Comparison of ENCODE assay signal across 1 cellular context in the genomic region with DNA sequence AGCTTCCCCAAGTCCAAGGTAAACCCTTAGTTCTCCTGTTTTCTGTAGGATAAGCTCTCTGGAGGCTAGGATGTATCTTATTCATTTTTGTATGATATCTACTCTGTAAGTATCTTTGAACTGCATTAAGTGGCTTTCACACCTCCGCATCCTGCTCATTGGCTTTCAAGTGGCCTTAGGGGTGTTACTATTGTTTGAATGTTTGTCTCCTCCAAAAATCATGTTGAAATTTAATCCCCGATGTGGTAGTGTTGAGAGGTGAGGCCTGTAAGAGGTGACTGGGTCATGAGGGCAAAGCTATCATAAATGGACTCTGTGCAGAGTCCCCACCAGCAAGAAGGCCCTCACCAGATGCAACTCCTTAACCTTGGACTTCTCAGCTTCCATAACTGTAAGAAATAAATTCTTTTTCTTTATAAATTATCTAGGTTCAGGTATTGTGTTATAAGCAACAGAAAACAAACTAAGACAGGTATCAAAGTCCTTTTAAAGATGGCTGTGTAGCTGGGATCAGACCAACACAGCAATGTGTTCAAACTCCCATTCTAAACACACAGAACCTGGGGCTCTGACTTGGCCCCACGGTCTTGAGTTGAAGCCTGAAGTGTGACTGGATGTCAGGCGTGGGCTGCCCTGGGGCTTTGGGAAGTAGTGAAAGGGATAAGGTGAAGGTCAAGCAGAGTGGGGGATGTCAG.
TF ChIP-seq lines count a peak whose summit lies in the region.

No MANE protein-coding gene starts in this region.

TF ChIP-seq in GM23338, 12 proteins besides CTCF, POLR2A, EP300 and RAD21 (continued from another document):
- TF ChIP-seq, protein P1, sequence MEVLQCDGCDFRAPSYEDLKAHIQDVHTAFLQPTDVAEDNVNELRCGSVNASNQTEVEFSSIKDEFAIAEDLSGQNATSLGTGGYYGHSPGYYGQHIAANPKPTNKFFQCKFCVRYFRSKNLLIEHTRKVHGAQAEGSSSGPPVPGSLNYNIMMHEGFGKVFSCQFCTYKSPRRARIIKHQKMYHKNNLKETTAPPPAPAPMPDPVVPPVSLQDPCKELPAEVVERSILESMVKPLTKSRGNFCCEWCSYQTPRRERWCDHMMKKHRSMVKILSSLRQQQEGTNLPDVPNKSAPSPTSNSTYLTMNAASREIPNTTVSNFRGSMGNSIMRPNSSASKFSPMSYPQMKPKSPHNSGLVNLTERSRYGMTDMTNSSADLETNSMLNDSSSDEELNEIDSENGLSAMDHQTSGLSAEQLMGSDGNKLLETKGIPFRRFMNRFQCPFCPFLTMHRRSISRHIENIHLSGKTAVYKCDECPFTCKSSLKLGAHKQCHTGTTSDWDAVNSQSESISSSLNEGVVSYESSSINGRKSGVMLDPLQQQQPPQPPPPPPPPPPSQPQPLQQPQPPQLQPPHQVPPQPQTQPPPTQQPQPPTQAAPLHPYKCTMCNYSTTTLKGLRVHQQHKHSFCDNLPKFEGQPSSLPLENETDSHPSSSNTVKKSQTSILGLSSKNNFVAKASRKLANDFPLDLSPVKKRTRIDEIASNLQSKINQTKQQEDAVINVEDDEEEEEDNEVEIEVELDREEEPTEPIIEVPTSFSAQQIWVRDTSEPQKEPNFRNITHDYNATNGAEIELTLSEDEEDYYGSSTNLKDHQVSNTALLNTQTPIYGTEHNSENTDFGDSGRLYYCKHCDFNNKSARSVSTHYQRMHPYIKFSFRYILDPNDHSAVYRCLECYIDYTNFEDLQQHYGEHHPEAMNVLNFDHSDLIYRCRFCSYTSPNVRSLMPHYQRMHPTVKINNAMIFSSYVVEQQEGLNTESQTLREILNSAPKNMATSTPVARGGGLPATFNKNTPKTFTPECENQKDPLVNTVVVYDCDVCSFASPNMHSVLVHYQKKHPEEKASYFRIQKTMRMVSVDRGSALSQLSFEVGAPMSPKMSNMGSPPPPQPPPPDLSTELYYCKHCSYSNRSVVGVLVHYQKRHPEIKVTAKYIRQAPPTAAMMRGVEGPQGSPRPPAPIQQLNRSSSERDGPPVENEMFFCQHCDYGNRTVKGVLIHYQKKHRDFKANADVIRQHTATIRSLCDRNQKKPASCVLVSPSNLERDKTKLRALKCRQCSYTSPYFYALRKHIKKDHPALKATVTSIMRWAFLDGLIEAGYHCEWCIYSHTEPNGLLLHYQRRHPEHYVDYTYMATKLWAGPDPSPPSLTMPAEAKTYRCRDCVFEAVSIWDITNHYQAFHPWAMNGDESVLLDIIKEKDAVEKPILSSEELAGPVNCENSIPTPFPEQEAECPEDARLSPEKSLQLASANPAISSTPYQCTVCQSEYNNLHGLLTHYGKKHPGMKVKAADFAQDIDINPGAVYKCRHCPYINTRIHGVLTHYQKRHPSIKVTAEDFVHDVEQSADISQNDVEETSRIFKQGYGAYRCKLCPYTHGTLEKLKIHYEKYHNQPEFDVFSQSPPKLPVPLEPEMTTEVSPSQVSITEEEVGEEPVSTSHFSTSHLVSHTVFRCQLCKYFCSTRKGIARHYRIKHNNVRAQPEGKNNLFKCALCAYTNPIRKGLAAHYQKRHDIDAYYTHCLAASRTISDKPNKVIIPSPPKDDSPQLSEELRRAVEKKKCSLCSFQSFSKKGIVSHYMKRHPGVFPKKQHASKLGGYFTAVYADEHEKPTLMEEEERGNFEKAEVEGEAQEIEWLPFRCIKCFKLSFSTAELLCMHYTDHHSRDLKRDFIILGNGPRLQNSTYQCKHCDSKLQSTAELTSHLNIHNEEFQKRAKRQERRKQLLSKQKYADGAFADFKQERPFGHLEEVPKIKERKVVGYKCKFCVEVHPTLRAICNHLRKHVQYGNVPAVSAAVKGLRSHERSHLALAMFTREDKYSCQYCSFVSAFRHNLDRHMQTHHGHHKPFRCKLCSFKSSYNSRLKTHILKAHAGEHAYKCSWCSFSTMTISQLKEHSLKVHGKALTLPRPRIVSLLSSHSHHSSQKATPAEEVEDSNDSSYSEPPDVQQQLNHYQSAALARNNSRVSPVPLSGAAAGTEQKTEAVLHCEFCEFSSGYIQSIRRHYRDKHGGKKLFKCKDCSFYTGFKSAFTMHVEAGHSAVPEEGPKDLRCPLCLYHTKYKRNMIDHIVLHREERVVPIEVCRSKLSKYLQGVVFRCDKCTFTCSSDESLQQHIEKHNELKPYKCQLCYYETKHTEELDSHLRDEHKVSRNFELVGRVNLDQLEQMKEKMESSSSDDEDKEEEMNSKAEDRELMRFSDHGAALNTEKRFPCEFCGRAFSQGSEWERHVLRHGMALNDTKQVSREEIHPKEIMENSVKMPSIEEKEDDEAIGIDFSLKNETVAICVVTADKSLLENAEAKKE (CRISPR knock-in tag; IDR thresholded peaks at IDR 0.05), result no peak
- TF ChIP-seq NANOG (IDR thresholded peaks at IDR 0.05; ENCODE audit: borderline replicate concordance) (no peak), POLR2AphosphoS5 (IDR thresholded peaks at IDR 0.05; ENCODE audit: low read depth) (no peak), JUNB (IDR thresholded peaks at IDR 0.05; ENCODE audit: unreplicated experiment) (no peak), CREB1 (CRISPR knock-in tag; IDR thresholded peaks at IDR 0.05; ENCODE audit: low read depth) (no peak), REST (IDR thresholded peaks at IDR 0.05; ENCODE audit: unreplicated experiment) (no peak), ZNF331 (CRISPR knock-in tag; IDR thresholded peaks at IDR 0.05; ENCODE audit: low read depth) (no peak), STAT1 (IDR thresholded peaks at IDR 0.05; ENCODE audit: unreplicated experiment) (no peak), EZH2phosphoT487 (IDR thresholded peaks at IDR 0.05; ENCODE audit: unreplicated experiment) (no peak), EZH2 (IDR thresholded peaks at IDR 0.05; ENCODE audit: low read depth, unreplicated experiment) (no peak)
- TF ChIP-seq, protein P2, sequence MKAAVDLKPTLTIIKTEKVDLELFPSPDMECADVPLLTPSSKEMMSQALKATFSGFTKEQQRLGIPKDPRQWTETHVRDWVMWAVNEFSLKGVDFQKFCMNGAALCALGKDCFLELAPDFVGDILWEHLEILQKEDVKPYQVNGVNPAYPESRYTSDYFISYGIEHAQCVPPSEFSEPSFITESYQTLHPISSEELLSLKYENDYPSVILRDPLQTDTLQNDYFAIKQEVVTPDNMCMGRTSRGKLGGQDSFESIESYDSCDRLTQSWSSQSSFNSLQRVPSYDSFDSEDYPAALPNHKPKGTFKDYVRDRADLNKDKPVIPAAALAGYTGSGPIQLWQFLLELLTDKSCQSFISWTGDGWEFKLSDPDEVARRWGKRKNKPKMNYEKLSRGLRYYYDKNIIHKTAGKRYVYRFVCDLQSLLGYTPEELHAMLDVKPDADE (IDR thresholded peaks at IDR 0.05), result no peak
TF ChIP-seq in GM23338: peak in this region for 0.
